2 cellular contexts compared by ENCODE assay signal in genomic region chr22:20118572-20119020, GRCh38.
TF ChIP-seq lines count a peak whose summit lies in the region.

No MANE protein-coding gene starts in this region.

TF ChIP-seq in endothelial cell of umbilical vein, 7 proteins besides CTCF, POLR2A, EP300 and RAD21:
- no peak for TF ChIP-seq POLR2AphosphoS5 (IDR thresholded peaks at IDR 0.05; ENCODE audit: insufficient read depth, low read depth, low read length)
- TF ChIP-seq FOS (IDR thresholded peaks at IDR 0.05; ENCODE audit: borderline replicate concordance, insufficient read depth, low read length) = no peak
- TF ChIP-seq MYC (IDR thresholded peaks at IDR 0.05; ENCODE audit: low read depth, low read length) = no peak
- TF ChIP-seq EZH2 (IDR thresholded peaks at IDR 0.05; ENCODE audit: borderline replicate concordance, low read depth, low read length, severe bottlenecking) = no peak
- no peak for TF ChIP-seq MAX (IDR thresholded peaks at IDR 0.05; ENCODE audit: insufficient read depth, insufficient read length)
- TF ChIP-seq GATA2 (IDR thresholded peaks at IDR 0.05; ENCODE audit: insufficient read depth, insufficient read length, low read depth, low read length) = no peak
- no peak for TF ChIP-seq JUN (IDR thresholded peaks at IDR 0.05; ENCODE audit: borderline replicate concordance, insufficient read depth, insufficient read length, low read depth)

TF ChIP-seq in GM12891, 5 proteins besides CTCF, POLR2A, EP300 and RAD21:
- no peak for TF ChIP-seq POLR2AphosphoS5 (IDR thresholded peaks at IDR 0.05; ENCODE audit: low read depth, low read length)
- no peak for TF ChIP-seq TAF1 (IDR thresholded peaks at IDR 0.05; ENCODE audit: low read depth, low read length)
- no peak for TF ChIP-seq POU2F2 (IDR thresholded peaks at IDR 0.05; ENCODE audit: low read depth, low read length)
- no peak for TF ChIP-seq PAX5 (IDR thresholded peaks at IDR 0.05; ENCODE audit: insufficient read depth, low read length, severe bottlenecking)
TF ChIP-seq in GM12891: peak in this region for 0.
